9 cellular contexts compared by ENCODE assay signal in genomic region chr11:3164540-3165151, GRCh38. TPM values are rescaled to one million over a fixed set of nuclear protein-coding genes. Genes with fewer than 3 reads are reported as not detected.
DNase-seq lines count a peak whose midpoint lies in the region; ATAC-seq and TF ChIP-seq lines count a peak whose summit lies in the region.
"Had no signal": no experiment of that assay in that cellular context is flagged by ENCODE, and none has a peak within 500 bp of the region (broad histone marks: within the 10 kb centered on the region; RNA-seq: fewer than 3 reads in every experiment).

No MANE protein-coding gene starts in this region.

- H3K4me1 Mint-ChIP-seq in GM23338 = peaks cover 35% of the 10 kb centered on the region
- peaks cover 24% of the 10 kb centered on the region for H3K4me1 Mint-ChIP-seq in activated naive CD4-positive, alpha-beta T cell treated with anti-CD3 and anti-CD28 coated beads, Interleukin-2, amount 50 U/mL, for 24 hours

- peaks cover 34% of the 10 kb centered on the region for H3K27me3 Mint-ChIP-seq in GM23338 (ENCODE audit: insufficient read depth, low read depth, poor library complexity)
- H3K27me3 Mint-ChIP-seq in activated naive CD4-positive, alpha-beta T cell treated with anti-CD3 and anti-CD28 coated beads, Interleukin-2, amount 50 U/mL, for 24 hours = peaks cover 13% of the 10 kb centered on the region

- H3K36me3 ChIP-seq in GM23338 (ENCODE audit: insufficient read depth) (no peaks in the 10 kb centered on the region), right atrium auricular region (no peaks in the 10 kb centered on the region)

- H3K27ac Mint-ChIP-seq in GM23338 = no peak overlapping the region
- H3K27ac Mint-ChIP-seq in activated naive CD4-positive, alpha-beta T cell treated with anti-CD3 and anti-CD28 coated beads, Interleukin-2, amount 50 U/mL, for 24 hours = no peak overlapping the region

- peaks cover 18% of the 10 kb centered on the region; the same call in 1 of the 2 replicates for H3K4me1 ChIP-seq in GM23338 (ENCODE audit: insufficient read depth)
- H3K4me1 ChIP-seq in right atrium auricular region = peaks cover 0 to 61% of the 10 kb centered on the region in 2 donors

- H3K9me2 ChIP-seq in GM23338 (ENCODE audit: insufficient read depth) = no peaks in the 10 kb centered on the region

- ATAC-seq in GM23338 = peak; percentile 1; the same call in 2 of the 3 replicates
- no peak for ATAC-seq in sciatic nerve
- no peak for ATAC-seq in GM21619 (IDR thresholded peaks at IDR 0.05; ENCODE audit: unreplicated experiment)
- no peak for ATAC-seq in GM21528 (IDR thresholded peaks at IDR 0.05; ENCODE audit: low FRiP score, unreplicated experiment)
- ATAC-seq in HG03439 (IDR thresholded peaks at IDR 0.05; ENCODE audit: unreplicated experiment) = no peak

- H4K20me1 ChIP-seq in GM23338 (replicated peaks; ENCODE audit: insufficient read depth) = no peaks in the 10 kb centered on the region

- no peak overlapping the region for H3K27ac ChIP-seq in GM23338 (ENCODE audit: low read depth)
- H3K27ac ChIP-seq in right atrium auricular region = peak overlapping the region; percentile 71 to 73

- no peaks in the 10 kb centered on the region for H3K79me2 ChIP-seq in GM23338 (replicated peaks; ENCODE audit: insufficient read depth)

- DNase-seq in GM23338 (ENCODE audit: low spot score) (peak; percentile 72), right atrium auricular region (ENCODE audit: low spot score) (no peak), sciatic nerve (ENCODE audit: low spot score) (peak; percentile 64)
- DNase-seq in stimulated activated CD4-positive, alpha-beta T cell treated with anti-CD3 and anti-CD28 coated beads, Interleukin-1b, Interleukin-23, amount 100 ng/mL, for 48 hours = no peak
- DNase-seq: effector CD4-positive, alpha-beta T cell had no signal

- H3K4me2 ChIP-seq in GM23338 = peak overlapping the region; percentile 93

- TF ChIP-seq CTCF in GM23338 (conservative IDR thresholded peaks at IDR 0.05; ENCODE audit: low read depth in 2 of 2) (no peak), right atrium auricular region (IDR thresholded peaks at IDR 0.05) (no peak)

- H3F3A ChIP-seq in GM23338 (replicated peaks; ENCODE audit: low read depth) = 0 out of 2 replicates have a peak, but pooled peaks cover 2% of the 10 kb centered on the region

- H3K4me3 ChIP-seq in GM23338 = peak overlapping the region; percentile 74
- H3K4me3 ChIP-seq in right atrium auricular region = peak overlapping the region; percentile 56 to 74

- H3K4me3 Mint-ChIP-seq in GM23338 = peak overlapping the region; percentile 72
- H3K4me3 Mint-ChIP-seq in activated naive CD4-positive, alpha-beta T cell treated with anti-CD3 and anti-CD28 coated beads, Interleukin-2, amount 50 U/mL, for 24 hours = peak overlapping the region; percentile 23

- no peaks in the 10 kb centered on the region for H3K9me3 ChIP-seq in right atrium auricular region

- peak overlapping the region; percentile 74 for H2AFZ ChIP-seq in GM23338

- intact Hi-C loops in sciatic nerve (cut with DNase I) = no loop called here

- H3K27me3 ChIP-seq in GM23338 (ENCODE audit: insufficient read depth) (peaks cover 40% of the 10 kb centered on the region), right atrium auricular region (no peaks in the 10 kb centered on the region)

- no peaks in the 10 kb centered on the region; the same call in 2 of the 3 replicates for H3K36me3 Mint-ChIP-seq in GM23338 (ENCODE audit: low read depth)
- H3K36me3 Mint-ChIP-seq in activated naive CD4-positive, alpha-beta T cell treated with anti-CD3 and anti-CD28 coated beads, Interleukin-2, amount 50 U/mL, for 24 hours = no peaks in the 10 kb centered on the region

- no peaks in the 10 kb centered on the region for H3K9me3 Mint-ChIP-seq in GM23338
- no peaks in the 10 kb centered on the region for H3K9me3 Mint-ChIP-seq in activated naive CD4-positive, alpha-beta T cell treated with anti-CD3 and anti-CD28 coated beads, Interleukin-2, amount 50 U/mL, for 24 hours

TF ChIP-seq in GM23338, 12 proteins besides CTCF, POLR2A, EP300 and RAD21 (continues in another document):
- TF ChIP-seq JUNB (IDR thresholded peaks at IDR 0.05; ENCODE audit: unreplicated experiment) (no peak), STAT1 (IDR thresholded peaks at IDR 0.05; ENCODE audit: unreplicated experiment) (no peak), ZNF114 (CRISPR knock-in tag; IDR thresholded peaks at IDR 0.05) (no peak), POLR2AphosphoS5 (IDR thresholded peaks at IDR 0.05; ENCODE audit: low read depth) (no peak), NANOG (IDR thresholded peaks at IDR 0.05; ENCODE audit: borderline replicate concordance) (no peak), ZNF331 (CRISPR knock-in tag; IDR thresholded peaks at IDR 0.05; ENCODE audit: low read depth) (no peak), ETS1 (IDR thresholded peaks at IDR 0.05) (no peak), REST (IDR thresholded peaks at IDR 0.05; ENCODE audit: unreplicated experiment) (no peak)

RNA-seq across cellular contexts. Expression of gene OSBPL5, which starts 0.5 kb away (rescaled TPM):
- 8.1 and 12.0 TPM in 2 replicates for total RNA-seq in GM23338 (2014; rRNA removed; shearing (Covaris generic))
- 2.7 and 3.4 TPM in 2 replicates for polyA plus RNA-seq in GM23338 (2016; fragmentation: Nextera tagmentation; extraction: Ambion mirVana)
- total RNA-seq in right atrium auricular region (10 to 100 TPM; 11.1 to 17.8 TPM), sciatic nerve (58.3 TPM)

RNA-seq across cellular contexts. Expression of gene MRGPRG, which starts 54.0 kb away (rescaled TPM):
- total RNA-seq in GM23338 (2014; rRNA removed; shearing (Covaris generic)) = not detected in 2 replicates
- polyA plus RNA-seq in GM23338 (2016; fragmentation: Nextera tagmentation; extraction: Ambion mirVana) = not detected in 2 replicates
- total RNA-seq in right atrium auricular region = not detected
- total RNA-seq in sciatic nerve = not detected

Comparison
In these comparisons a context has a peak if more than half of its experiments do, and no peak if none do; other contexts are left out.
1. DNase-seq: peak in GM23338 (single experiment) and sciatic nerve (single experiment); none in right atrium auricular region (single experiment) and stimulated activated CD4-positive, alpha-beta T cell treated with anti-CD3 and anti-CD28 coated beads, Interleukin-1b, Interleukin-23, amount 100 ng/mL, for 48 hours (single experiment).